In genomic region chr13:48155850-48156249, GRCh38 we compare ENCODE assay signal across 1 cellular context.
TF ChIP-seq lines count a peak whose summit lies in the region.

No MANE protein-coding gene starts in this region.

TF ChIP-seq in IMR-90, 13 proteins besides CTCF, POLR2A, EP300 and RAD21 (continued from another document):
- TF ChIP-seq FOS (IDR thresholded peaks at IDR 0.05; ENCODE audit: low read depth, low read length) (no peak; the same call in 1 of the 2 replicates), MAFK (IDR thresholded peaks at IDR 0.05; ENCODE audit: low read depth, low read length) (no peak), MXI1 (IDR thresholded peaks at IDR 0.05; ENCODE audit: borderline replicate concordance, low read depth, low read length) (no peak), RFX5 (IDR thresholded peaks at IDR 0.05; ENCODE audit: low read depth, low read length) (no peak), USF2 (IDR thresholded peaks at IDR 0.05; ENCODE audit: low read depth, low read length) (no peak)
TF ChIP-seq in IMR-90: peak in this region for 0.
